In the genomic region with DNA sequence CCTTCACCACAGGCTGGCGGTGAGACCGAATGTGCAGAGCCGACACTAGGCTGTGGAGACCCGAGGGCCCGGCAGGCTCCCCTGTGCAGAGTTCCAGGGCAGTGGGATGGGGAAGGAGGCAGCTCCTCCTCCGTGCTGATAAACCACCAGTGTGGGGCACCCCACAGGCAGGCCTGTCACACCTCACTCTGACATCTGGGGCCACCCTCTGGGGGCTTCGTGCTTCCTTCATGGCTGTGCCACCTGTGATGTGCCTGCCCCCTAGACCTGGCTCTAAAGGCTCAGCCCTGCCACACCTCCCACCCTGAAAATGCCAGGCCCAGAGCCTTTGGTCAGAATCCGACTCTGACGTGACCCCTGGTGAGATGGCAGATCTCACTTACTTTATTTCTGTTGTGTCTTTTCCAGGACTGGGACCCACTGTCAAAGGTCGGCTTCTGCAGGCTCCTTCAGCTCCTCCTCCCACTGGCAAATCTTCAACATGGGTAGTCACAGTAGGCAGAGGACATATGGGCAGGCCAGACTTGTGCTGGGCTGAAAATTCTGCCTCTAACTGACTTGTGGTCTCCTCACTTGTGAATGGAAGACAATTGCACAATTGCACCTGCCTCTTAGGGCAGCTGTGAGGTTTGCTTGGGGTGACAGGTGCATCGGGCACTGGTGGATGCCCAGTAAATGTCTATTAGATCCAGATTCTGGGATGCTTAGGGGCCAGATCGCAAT, we compare ENCODE assay signal across 18 cellular contexts. TPM values are rescaled to one million over a fixed set of nuclear protein-coding genes. Genes with fewer than 3 reads are reported as not detected.
"Had no signal": no experiment of that assay in that cellular context is flagged by ENCODE, and none has a peak within 500 bp of the region (broad histone marks: within the 10 kb centered on the region; RNA-seq: fewer than 3 reads in every experiment).

No MANE protein-coding gene starts in this region.

- H3K4me1 ChIP-seq: adrenal gland, right atrium auricular region, tibial artery had no signal

- H3K36me3 ChIP-seq: adrenal gland, cardiac muscle cell, right atrium auricular region, tibial artery, WERI-Rb-1 had no signal

- H3K27me3 ChIP-seq: adrenal gland, cardiac muscle cell, right atrium auricular region, tibial artery had no signal

- H3K27ac ChIP-seq: adrenal gland, cardiac muscle cell, right atrium auricular region, skin epidermis, tibial artery, WERI-Rb-1 had no signal

- ATAC-seq: activated CD8-positive, alpha-beta memory T cell treated with anti-CD3 and anti-CD28 coated beads, Interleukin-2, amount 10 ng/mL, durations not matched to agents 7 days and 5 days; esophagus mucosa; left colon; mucosa of descending colon had no signal

- H3K9me3 ChIP-seq: adrenal gland, mucosa of descending colon, right atrium auricular region, tibial artery had no signal

- H3K4me3 ChIP-seq: adrenal gland, cardiac muscle cell, lung, mucosa of descending colon, right atrium auricular region, skin epidermis, tibial artery had no signal

- DNase-seq: activated CD4-positive, alpha-beta memory T cell treated with anti-CD3 and anti-CD28 coated beads for 36 hours; activated CD8-positive, alpha-beta memory T cell treated with anti-CD3 and anti-CD28 coated beads, Interleukin-2, amount 10 ng/mL, durations not matched to agents 7 days and 5 days; activated naive CD4-positive, alpha-beta T cell treated with anti-CD3 and anti-CD28 coated beads, Interleukin-2, amount 50 U/mL, for 16 hours; activated T-cell treated with anti-CD3 and anti-CD28 coated beads, Interleukin-2, amount 50 U/mL, for 1 hour; adrenal gland; left colon; mucosa of descending colon; nucleus accumbens; stimulated activated CD4-positive, alpha-beta T cell treated with anti-CD3 and anti-CD28 coated beads, Interleukin-4, amount 100 ng/mL, for 24 hours; stimulated activated naive CD4-positive, alpha-beta T cell; tibial artery; WERI-Rb-1 had no signal

RNA-seq across cellular contexts. Expression of a gene that starts 46.2 kb away (rescaled TPM):
- total RNA-seq: natural killer cell treated with Interleukin-12 subunit alpha and Interleukin-12 subunit beta and Interleukin-15 and Interleukin-18, amount 100 ng/mL, for 72 hours had no signal
